Comparison of ENCODE assay signal across 8 cellular contexts in genomic region chr11:819943-820649, GRCh38. TPM values are rescaled to one million over a fixed set of nuclear protein-coding genes. Genes with fewer than 3 reads are reported as not detected.
DNase-seq lines count a peak whose midpoint lies in the region; ATAC-seq and TF ChIP-seq lines count a peak whose summit lies in the region.

No MANE protein-coding gene starts in this region.

- TF ChIP-seq CTCF in AG10803 (conservative IDR thresholded peaks at IDR 0.05; ENCODE audit: low read length) = no peak

- H3K36me3 Mint-ChIP-seq in activated CD4-positive, alpha-beta memory T cell treated with anti-CD3 and anti-CD28 coated beads, Interleukin-2, amount 10 ng/mL, durations not matched to agents 7 days and 5 days (ENCODE audit: low read depth) = peaks cover 4% of the 10 kb centered on the region

- POLR2A ChIA-PET in activated CD4-positive, alpha-beta memory T cell treated with anti-CD3 and anti-CD28 coated beads, Interleukin-2, amount 10 ng/mL, durations not matched to agents 7 days and 5 days (lab: Charles Lee) = interaction anchor here (0.7 to 5.2 kb wide), 11 partner anchors 8 to 204 kb away, joined by 3 to 74 read pairs (median 5); partner anchors contain the start of genes CD151, CRACR2B, IRF7 and PIDD1

- peak overlapping the region; percentile 78 for H3K4me3 ChIP-seq in AG10803 (ENCODE audit: low read length)

- peaks cover 15% of the 10 kb centered on the region for H3K4me1 Mint-ChIP-seq in activated CD4-positive, alpha-beta memory T cell treated with anti-CD3 and anti-CD28 coated beads, Interleukin-2, amount 10 ng/mL, durations not matched to agents 7 days and 5 days

- DNase-seq in AG10803 (ENCODE audit: low read depth) (peak; percentile 59), NCI-H774 (lab: John Stamatoyannopoulos, UW) (peak; percentile 82), ecto neural progenitor cell (ENCODE audit: low spot score) (peak; percentile 78), medulla oblongata (ENCODE audit: extremely low spot score) (peak; percentile 77)
- DNase-seq in activated CD4-positive, alpha-beta memory T cell treated with anti-CD3 and anti-CD28 coated beads, Interleukin-2, amount 10 ng/mL, durations not matched to agents 7 days and 5 days = peak; percentile 95
- peak; percentile 76 to 95 (median 88) for DNase-seq in stimulated activated CD4-positive, alpha-beta T cell treated with anti-CD3 and anti-CD28 coated beads, TNF-alpha, amount 100 ng/mL, for 48 hours (ENCODE audit: low read depth in 3 of 3)

- no peaks in the 10 kb centered on the region for H3K9me3 Mint-ChIP-seq in activated CD4-positive, alpha-beta memory T cell treated with anti-CD3 and anti-CD28 coated beads, Interleukin-2, amount 10 ng/mL, durations not matched to agents 7 days and 5 days

- ATAC-seq in GM19043 (IDR thresholded peaks at IDR 0.05; ENCODE audit: low read depth, unreplicated experiment) (peak; percentile 57), HG03342 (IDR thresholded peaks at IDR 0.05; ENCODE audit: unreplicated experiment) (peak; percentile 53)

- H3K4me3 Mint-ChIP-seq in activated CD4-positive, alpha-beta memory T cell treated with anti-CD3 and anti-CD28 coated beads, Interleukin-2, amount 10 ng/mL, durations not matched to agents 7 days and 5 days = peak overlapping the region; percentile 74

- CTCF ChIA-PET in activated CD4-positive, alpha-beta memory T cell treated with anti-CD3 and anti-CD28 coated beads, Interleukin-2, amount 10 ng/mL, durations not matched to agents 7 days and 5 days (lab: Charles Lee) = interaction anchor here (1.0 to 2.0 kb wide), 4 partner anchors 9 to 370 kb away, joined by 3 to 8 read pairs (median 4); partner anchors contain the start of genes PTDSS2, RPLP2 and TSPAN4

- H3K27me3 Mint-ChIP-seq in activated CD4-positive, alpha-beta memory T cell treated with anti-CD3 and anti-CD28 coated beads, Interleukin-2, amount 10 ng/mL, durations not matched to agents 7 days and 5 days = no peaks in the 10 kb centered on the region

- H3K27ac Mint-ChIP-seq in activated CD4-positive, alpha-beta memory T cell treated with anti-CD3 and anti-CD28 coated beads, Interleukin-2, amount 10 ng/mL, durations not matched to agents 7 days and 5 days = peak overlapping the region; percentile 72

RNA-seq across cellular contexts. Expression of gene PNPLA2, which starts 1.4 kb away (rescaled TPM):
- total RNA-seq in activated CD4-positive, alpha-beta memory T cell treated with anti-CD3 and anti-CD28 coated beads, Interleukin-2, amount 10 ng/mL, durations not matched to agents 7 days and 5 days = 10 to 100 TPM; 66.8 to 70.9 TPM

RNA-seq across cellular contexts. Expression of gene CRACR2B, which starts 7.6 kb away (rescaled TPM):
- 10 to 100 TPM; 12.7 to 13.7 TPM for total RNA-seq in activated CD4-positive, alpha-beta memory T cell treated with anti-CD3 and anti-CD28 coated beads, Interleukin-2, amount 10 ng/mL, durations not matched to agents 7 days and 5 days

RNA-seq across cellular contexts. Expression of gene RPLP2, which starts 10.3 kb away (rescaled TPM):
- 1,000 to 10,000 TPM; 2,077 to 2,079 TPM for total RNA-seq in activated CD4-positive, alpha-beta memory T cell treated with anti-CD3 and anti-CD28 coated beads, Interleukin-2, amount 10 ng/mL, durations not matched to agents 7 days and 5 days

RNA-seq across cellular contexts. Expression of gene CD151, which starts 12.7 kb away (rescaled TPM):
- total RNA-seq in activated CD4-positive, alpha-beta memory T cell treated with anti-CD3 and anti-CD28 coated beads, Interleukin-2, amount 10 ng/mL, durations not matched to agents 7 days and 5 days = 10 to 100 TPM; 28.0 to 28.6 TPM

RNA-seq across cellular contexts. Expression of gene PIDD1, which starts 15.1 kb away (rescaled TPM):
- total RNA-seq in activated CD4-positive, alpha-beta memory T cell treated with anti-CD3 and anti-CD28 coated beads, Interleukin-2, amount 10 ng/mL, durations not matched to agents 7 days and 5 days = 10 to 100 TPM; 45.1 to 48.5 TPM

Comparison
In these comparisons a context has a peak if more than half of its experiments do, and no peak if none do; other contexts are left out.
1. Peak in every context shown above with its lines: DNase-seq, ATAC-seq and H3K4me3 ChIP-seq.